8 cellular contexts compared by ENCODE assay signal in genomic region chr11:2378527-2379210, GRCh38. TPM values are rescaled to one million over a fixed set of nuclear protein-coding genes. Genes with fewer than 3 reads are reported as not detected.
DNase-seq lines count a peak whose midpoint lies in the region; ATAC-seq, FAIRE-seq and TF ChIP-seq lines count a peak whose summit lies in the region.

No MANE protein-coding gene starts in this region.

- H2AK5ac ChIP-seq in H9 (ENCODE audit: insufficient read length, low read length), result no peak overlapping the region

- H3K27ac ChIP-seq in H9 (ENCODE audit: insufficient read length, low read depth, low read length) (no peak overlapping the region), left ventricle myocardium inferior (replicated peaks) (peak overlapping the region; percentile 99)

- no peak overlapping the region for H3K56ac ChIP-seq in H9 (ENCODE audit: insufficient read length, low read depth, low read length)

- no peak overlapping the region for H3K14ac ChIP-seq in H9 (ENCODE audit: insufficient read depth, low read length)

- FAIRE-seq in GM12891 (lab: Jason Lieb, UNC), result no peak

- H3K4me3 ChIP-seq in left ventricle myocardium inferior (peak overlapping the region; percentile 100), skeletal muscle satellite cell (ENCODE audit: low read length) (peak overlapping the region; percentile 88)

- H2BK20ac ChIP-seq in H9 (ENCODE audit: low read depth, low read length, poor library complexity, severe bottlenecking), result no peak overlapping the region

- CTCF ChIA-PET in GM10248 (lab: Yijun Ruan, JAX), result interaction anchor here (1.4 to 1.8 kb wide), 3 partner anchors 22 to 68 kb away, joined by 3 to 9 read pairs (median 3); partner anchors contain the start of gene TSSC4

- no peaks in the 10 kb centered on the region for H3K36me3 ChIP-seq in left ventricle myocardium inferior
- no peaks in the 10 kb centered on the region for H3K36me3 ChIP-seq in skeletal muscle satellite cell (ENCODE audit: insufficient read depth, low read length)

- no peak overlapping the region for H2BK5ac ChIP-seq in H9 (ENCODE audit: insufficient read length, low read length)

- ATAC-seq in activated T-cell treated with anti-CD3 and anti-CD28 coated beads, Interleukin-2, amount 50 U/mL, for 72 hours (replicated peaks in 1 of 2), result no peak
- no peak for ATAC-seq in HG02852 (IDR thresholded peaks at IDR 0.05; ENCODE audit: unreplicated experiment)

- H3K36me3 Mint-ChIP-seq in H9 (ENCODE audit: insufficient read depth in 1 of 3, low read depth in 3 of 3), result peaks cover 2 to 8% (median 7%) of the 10 kb centered on the region in 3 experiments
- H3K36me3 Mint-ChIP-seq in activated T-cell treated with anti-CD3 and anti-CD28 coated beads, Interleukin-2, amount 50 U/mL, for 72 hours (ENCODE audit: insufficient read depth in 2 of 2), result no peaks in the 10 kb centered on the region

- no peak overlapping the region for H2BK12ac ChIP-seq in H9 (ENCODE audit: insufficient read length, low read depth, low read length)

- H3K27me3 ChIP-seq in H9 (ENCODE audit: insufficient read depth, low read length) (no peaks in the 10 kb centered on the region; the same call in 1 of the 2 replicates), left ventricle myocardium inferior (ENCODE audit: low read depth) (no peaks in the 10 kb centered on the region), skeletal muscle satellite cell (ENCODE audit: control insufficient read depth, insufficient read depth, low read length) (no peaks in the 10 kb centered on the region)

- intact Hi-C loops in left ventricle myocardium inferior (cut with micrococcal nuclease), result loop anchor here (10.0 kb wide), 1 partner anchor 64 kb away; no protein-coding TSS in a partner anchor

- H3K27ac Mint-ChIP-seq in H9, result peak overlapping the region in 2 of 3 experiments; percentile 55 to 63; a peak in 3 of 7 replicates
- H3K27ac Mint-ChIP-seq in activated T-cell treated with anti-CD3 and anti-CD28 coated beads, Interleukin-2, amount 50 U/mL, for 72 hours, result peak overlapping the region; percentile 75

- H3K9ac ChIP-seq in H9 (ENCODE audit: extremely low read depth, insufficient read length, low read length) (no peak overlapping the region), skeletal muscle satellite cell (ENCODE audit: low read depth, low read length) (peak overlapping the region; percentile 94)

- H2BK120ac ChIP-seq in H9 (ENCODE audit: low read depth, low read length, poor library complexity, severe bottlenecking), result no peak overlapping the region

- H3K9me3 ChIP-seq in H9 (ENCODE audit: control insufficient read depth, low read depth, low read length) (no peaks in the 10 kb centered on the region), left ventricle myocardium inferior (replicated peaks) (no peaks in the 10 kb centered on the region), skeletal muscle satellite cell (replicated peaks; ENCODE audit: low read length) (no peaks in the 10 kb centered on the region)

- H3K27me3 Mint-ChIP-seq in H9 (ENCODE audit: low read depth), result peaks cover 4% of the 10 kb centered on the region
- no peaks in the 10 kb centered on the region for H3K27me3 Mint-ChIP-seq in activated T-cell treated with anti-CD3 and anti-CD28 coated beads, Interleukin-2, amount 50 U/mL, for 72 hours (ENCODE audit: low read depth)

- H4K5ac ChIP-seq in H9 (ENCODE audit: insufficient read length, low read depth, low read length), result no peak overlapping the region

- H2AFZ ChIP-seq in H9 (ENCODE audit: low read length), result no peak overlapping the region

- no peaks in the 10 kb centered on the region for H4K20me1 ChIP-seq in H9 (ENCODE audit: control insufficient read depth, insufficient read depth, insufficient read length)

- no peak overlapping the region for H4K91ac ChIP-seq in H9 (ENCODE audit: insufficient read length, low read depth, low read length)

- no peak overlapping the region for H3K18ac ChIP-seq in H9 (ENCODE audit: insufficient read length, low read depth, low read length)

- no peaks in the 10 kb centered on the region for H3K79me1 ChIP-seq in H9 (ENCODE audit: insufficient read depth, low read depth, low read length, poor library complexity, severe bottlenecking)

- WGBS in H9 (ENCODE audit: extremely low coverage, insufficient read length, low lambda C conversion rate), result no CpG with 5 or more reads among the region's 23 CpGs

- POLR2A ChIA-PET in GM10248 (lab: Yijun Ruan, JAX), result interaction anchor here (0.6 to 1.8 kb wide), 11 partner anchors 9 to 667 kb away, joined by 3 to 28 read pairs (median 4); partner anchors contain the start of gene TSSC4

- H3K9me3 Mint-ChIP-seq in H9, result peaks cover 0 to 2% of the 10 kb centered on the region in 2 experiments; a peak in 1 of 5 replicates
- H3K9me3 Mint-ChIP-seq in activated T-cell treated with anti-CD3 and anti-CD28 coated beads, Interleukin-2, amount 50 U/mL, for 72 hours, result no peaks in the 10 kb centered on the region

- no peak overlapping the region for H3T11ph ChIP-seq in H9 (ENCODE audit: low read length)

- H3K23me2 ChIP-seq in H9 (ENCODE audit: insufficient read length, low read depth, low read length, poor library complexity, severe bottlenecking), result peaks cover 11% of the 10 kb centered on the region

- H3K4me2 ChIP-seq in H9 (ENCODE audit: insufficient read depth, insufficient read length, low read length), result peak overlapping the region; percentile 57
- H3K4me2 ChIP-seq in skeletal muscle satellite cell (ENCODE audit: low read length), result peak overlapping the region; percentile 94

- peak overlapping the region; percentile 87 to 92 for H3K4me3 Mint-ChIP-seq in H9
- H3K4me3 Mint-ChIP-seq in activated T-cell treated with anti-CD3 and anti-CD28 coated beads, Interleukin-2, amount 50 U/mL, for 72 hours, result peak overlapping the region; percentile 88 to 89

- H3K4me1 Mint-ChIP-seq in H9, result peaks cover 11 to 26% of the 10 kb centered on the region in 2 experiments
- peaks cover 43% of the 10 kb centered on the region for H3K4me1 Mint-ChIP-seq in activated T-cell treated with anti-CD3 and anti-CD28 coated beads, Interleukin-2, amount 50 U/mL, for 72 hours (ENCODE audit: low read depth)

- no peak overlapping the region for H4K8ac ChIP-seq in H9 (replicated peaks; ENCODE audit: insufficient read length, low read depth, low read length)

- no peak for TF ChIP-seq POLR2A in GM12891 (IDR thresholded peaks at IDR 0.05; ENCODE audit: low read depth, low read length)

- no peak overlapping the region for H2BK15ac ChIP-seq in H9 (ENCODE audit: low read depth, low read length)

- H3K79me2 ChIP-seq in H9 (ENCODE audit: insufficient read depth, low read length), result peaks cover 33% of the 10 kb centered on the region; the same call in 1 of the 2 replicates

- no peak overlapping the region for H3K4ac ChIP-seq in H9 (ENCODE audit: low read depth, low read length)

- TF ChIP-seq CTCF in H9 (conservative IDR thresholded peaks at IDR 0.05) (no peak), left ventricle myocardium inferior (IDR thresholded peaks at IDR 0.05; ENCODE audit: borderline replicate concordance) (no peak), GM10248 (IDR thresholded peaks at IDR 0.05; ENCODE audit: control extremely low read depth, extremely low read depth, low read depth, missing control alignments) (no peak)

- no peaks in the 10 kb centered on the region for H3K4me1 ChIP-seq in H9 (ENCODE audit: insufficient read depth, low read length)
- H3K4me1 ChIP-seq in left ventricle myocardium inferior, result peaks cover 78% of the 10 kb centered on the region
- H3K4me1 ChIP-seq in skeletal muscle satellite cell (ENCODE audit: control insufficient read depth, insufficient read depth, low read length), result peaks cover 47% of the 10 kb centered on the region

- H3K23ac ChIP-seq in H9 (ENCODE audit: insufficient read length, low read depth, low read length), result no peak overlapping the region

- no peak for DNase-seq in H9
- no peak for DNase-seq in activated T-cell treated with anti-CD3 and anti-CD28 coated beads, Interleukin-2, amount 50 U/mL, for 72 hours
- DNase-seq in left ventricle myocardium inferior, result peak; percentile 62
- DNase-seq in GM12891 (ENCODE audit: insufficient read length, low spot score), result no peak
- DNase-seq in GM10248 (ENCODE audit: extremely low spot score), result no peak
- no peak for DNase-seq in stimulated activated CD4-positive, alpha-beta T cell treated with anti-CD3 and anti-CD28 coated beads, Interleukin-2, amount 100 ng/mL, for 48 hours

TF ChIP-seq in GM12891, 5 proteins besides CTCF, POLR2A, EP300 and RAD21:
- TF ChIP-seq TAF1 (IDR thresholded peaks at IDR 0.05; ENCODE audit: low read depth, low read length), result no peak
- TF ChIP-seq POU2F2 (IDR thresholded peaks at IDR 0.05; ENCODE audit: low read depth, low read length), result no peak
- TF ChIP-seq PAX5 (IDR thresholded peaks at IDR 0.05; ENCODE audit: insufficient read depth, low read length, severe bottlenecking), result no peak
- TF ChIP-seq SPI1 (IDR thresholded peaks at IDR 0.05; ENCODE audit: low read depth, low read length), result no peak
- no peak for TF ChIP-seq POLR2AphosphoS5 (IDR thresholded peaks at IDR 0.05; ENCODE audit: low read depth, low read length)
TF ChIP-seq in GM12891: peak in this region for 0.

RNA-seq across cellular contexts. Expression of gene CD81, which starts 1.6 kb away (rescaled TPM):
- total RNA-seq in H9 (2021) (246 and 250 TPM in 2 replicates), left ventricle myocardium inferior (412 TPM)
- 100 to 1,000 TPM; 116 to 122 TPM for total RNA-seq in activated T-cell treated with anti-CD3 and anti-CD28 coated beads, Interleukin-2, amount 50 U/mL, for 72 hours
- total RNA-seq in skeletal muscle satellite cell (2012; rRNA removed), result 194 and 241 TPM in 2 replicates
- polyA plus RNA-seq in GM12891 (2012; ENCODE audit: low read depth, missing spikeins), result 144 TPM

RNA-seq across cellular contexts. Expression of gene TSSC4, which starts 21.9 kb away (rescaled TPM):
- total RNA-seq in H9 (2021) (51.0 and 59.4 TPM in 2 replicates), left ventricle myocardium inferior (31.7 TPM)
- total RNA-seq in activated T-cell treated with anti-CD3 and anti-CD28 coated beads, Interleukin-2, amount 50 U/mL, for 72 hours, result 10 to 100 TPM; 50.6 to 52.2 TPM
- 47.2 and 49.9 TPM in 2 replicates for total RNA-seq in skeletal muscle satellite cell (2012; rRNA removed)
- 28.8 TPM for polyA plus RNA-seq in GM12891 (2012; ENCODE audit: low read depth, missing spikeins)
